ENCODE assay signal across 8 cellular contexts in the genomic region with DNA sequence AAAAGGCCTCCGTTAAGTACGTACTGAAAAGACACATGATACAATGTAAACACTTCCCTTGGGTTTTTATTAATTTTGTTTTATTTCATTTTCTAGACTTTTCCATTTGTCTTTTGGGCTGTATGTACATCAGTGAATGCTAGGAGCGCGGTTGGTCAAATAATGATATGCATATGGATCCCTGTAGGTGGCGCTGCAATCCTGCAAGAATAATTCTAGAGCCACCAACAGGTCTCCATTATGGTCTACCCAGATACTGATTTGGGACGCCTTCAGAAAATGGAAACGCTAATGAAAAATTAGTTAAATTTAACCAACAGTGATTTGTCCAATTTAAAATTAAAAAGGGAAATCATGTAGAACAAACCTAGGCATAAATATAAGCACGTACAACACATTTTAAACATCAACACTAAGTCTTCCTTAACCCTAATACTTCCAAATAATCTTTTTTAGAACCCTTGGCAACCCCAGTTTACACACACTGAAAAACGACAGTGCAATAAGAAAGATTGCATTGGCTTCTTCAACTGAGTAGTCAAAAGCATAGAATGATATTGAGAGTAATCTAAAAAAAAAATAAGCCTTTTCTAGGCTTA.
DNase-seq lines count a peak whose midpoint lies in the region; TF ChIP-seq lines count a peak whose summit lies in the region.

No MANE protein-coding gene starts in this region.

- DNase-seq in stimulated activated CD4-positive, alpha-beta T cell treated with anti-CD3 and anti-CD28 coated beads, Interleukin-1b, Interleukin-23, amount 100 ng/mL, for 48 hours: peak; percentile 20
- no peak for DNase-seq in stimulated activated CD4-positive, alpha-beta T cell treated with anti-CD3 and anti-CD28 coated beads, Interleukin-4, amount 100 ng/mL, for 4 hours
- DNase-seq in HCEC 1CT (peak; percentile 76), Kasumi-1 (lab: John Stamatoyannopoulos, UW) (peak; percentile 82 to 87), Peyer's patch (peak; percentile 38 to 81 (median 58)), dedifferentiated amniotic fluid mesenchymal stem cell (ENCODE audit: extremely low spot score) (peak; percentile 76), lower leg skin (ENCODE audit: low spot score in 2 of 2) (peak; percentile 59 to 91), tibial artery (peak; percentile 61 to 76)

- H3K9me3 ChIP-seq in Peyer's patch: no peaks in the 10 kb centered on the region
- no peaks in the 10 kb centered on the region for H3K9me3 ChIP-seq in tibial artery

- TF ChIP-seq POLR2A in Peyer's patch (IDR thresholded peaks at IDR 0.05) (no peak), lower leg skin (IDR thresholded peaks at IDR 0.05) (no peak)

- no peak overlapping the region for H3K4me3 ChIP-seq in Peyer's patch
- H3K4me3 ChIP-seq in lower leg skin (ENCODE audit: low read depth, poor library complexity, severe bottlenecking): no peak overlapping the region
- no peak overlapping the region for H3K4me3 ChIP-seq in tibial artery

- H3K27me3 ChIP-seq in Peyer's patch (no peaks in the 10 kb centered on the region), tibial artery (no peaks in the 10 kb centered on the region)

- TF ChIP-seq CTCF in Peyer's patch (IDR thresholded peaks at IDR 0.05) (peak; percentile 25 to 87 (median 80)), lower leg skin (IDR thresholded peaks at IDR 0.05) (peak in 2 of 3 donors; percentile 33 to 67), tibial artery (IDR thresholded peaks at IDR 0.05) (peak; percentile 85 to 87)

- no peaks in the 10 kb centered on the region for H3K4me1 ChIP-seq in Peyer's patch
- no peaks in the 10 kb centered on the region for H3K4me1 ChIP-seq in tibial artery

- intact Hi-C loops in lower leg skin (cut with DNase I; ENCODE audit: low total_unique reads): no loop called here
- intact Hi-C loops in tibial artery (cut with DNase I; ENCODE audit: low total_unique reads): loop anchor here (10.0 kb wide), 2 partner anchors 1074 to 1134 kb away; partner anchors contain the start of gene MARCKS

- H3K27ac ChIP-seq in Peyer's patch (no peak overlapping the region), tibial artery (no peak overlapping the region)

- 43% methylated on average over 9 of the region's 9 CpGs for WGBS in lower leg skin, 2 donors

- H3K36me3 ChIP-seq in Peyer's patch (no peaks in the 10 kb centered on the region), tibial artery (no peaks in the 10 kb centered on the region)

Comparison
In these comparisons a context has a peak if more than half of its experiments do, and no peak if none do; other contexts are left out.
1. DNase-seq: peak in stimulated activated CD4-positive, alpha-beta T cell treated with anti-CD3 and anti-CD28 coated beads, Interleukin-1b, Interleukin-23, amount 100 ng/mL, for 48 hours (single experiment), HCEC 1CT (single experiment), Kasumi-1 (2 of 2), Peyer's patch (3 of 3), dedifferentiated amniotic fluid mesenchymal stem cell (single experiment), lower leg skin (2 of 2) and tibial artery (2 of 2); none in stimulated activated CD4-positive, alpha-beta T cell treated with anti-CD3 and anti-CD28 coated beads, Interleukin-4, amount 100 ng/mL, for 4 hours (0 of 2).
2. Peak in every context shown above with its lines, with median percentiles within 50 percentile points of each other: CTCF ChIP-seq.